16 cellular contexts compared by ENCODE assay signal in the genomic region with DNA sequence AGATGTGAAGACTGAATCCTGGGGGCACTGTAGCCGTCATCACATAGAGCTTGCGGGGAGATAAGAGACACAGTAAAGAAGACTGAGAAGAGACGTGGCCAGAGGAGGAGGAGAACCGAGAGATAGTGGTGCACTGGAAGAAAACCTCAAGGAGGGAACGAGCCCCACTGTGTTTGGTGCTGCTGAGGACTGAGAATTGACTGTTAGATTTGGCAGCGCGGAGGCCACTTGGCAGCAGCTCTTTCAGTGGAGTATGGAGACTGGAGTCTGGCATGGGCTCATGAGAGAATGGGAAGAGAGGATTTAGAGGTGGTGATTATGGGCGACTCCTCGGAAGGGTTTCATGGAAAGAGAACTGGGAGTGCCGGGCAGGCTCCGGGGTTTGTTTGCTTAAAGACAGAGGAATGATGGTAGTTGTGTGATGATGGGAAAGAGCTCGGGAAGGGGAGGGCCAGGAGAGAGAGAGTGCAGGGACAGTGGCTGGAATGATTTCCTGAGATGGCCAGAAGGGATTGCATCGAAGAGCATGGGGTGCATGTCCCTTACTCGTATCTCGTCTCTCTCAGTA. TPM values are rescaled to one million over a fixed set of nuclear protein-coding genes. Genes with fewer than 3 reads are reported as not detected.
DNase-seq lines count a peak whose midpoint lies in the region; ATAC-seq, FAIRE-seq and TF ChIP-seq lines count a peak whose summit lies in the region.
"Had no signal": no experiment of that assay in that cellular context is flagged by ENCODE, and none has a peak within 500 bp of the region (broad histone marks: within the 10 kb centered on the region; RNA-seq: fewer than 3 reads in every experiment).

No MANE protein-coding gene starts in this region.

- H3K4me3 ChIP-seq in fibroblast of lung (replicated peaks in 1 of 4; ENCODE audit: control extremely low read depth in 1 of 4, insufficient read depth in 1 of 4, low read depth in 3 of 4, low read length in 4 of 4) (no peak overlapping the region), mucosa of descending colon (no peak overlapping the region), pancreas (no peak overlapping the region)
- H3K4me3 ChIP-seq: PC-9, psoas muscle had no signal

- H2BK20ac ChIP-seq in H9 (ENCODE audit: low read depth, low read length, poor library complexity, severe bottlenecking) = no peak overlapping the region

- no peak overlapping the region for H4K5ac ChIP-seq in H9 (ENCODE audit: insufficient read length, low read depth, low read length)

- no peaks in the 10 kb centered on the region; the same call in none of the 2 replicates for H3K27me3 Mint-ChIP-seq in H9 (ENCODE audit: low read depth)
- H3K27me3 Mint-ChIP-seq: naive B cell had no signal

- H2AFZ ChIP-seq in H9 (ENCODE audit: low read length) (no peak overlapping the region), fibroblast of lung (ENCODE audit: low read length) (peak overlapping the region; percentile 25)
- H2AFZ ChIP-seq: PC-9 had no signal

- H3K4me1 ChIP-seq in H9 (ENCODE audit: insufficient read depth, low read length) (peaks cover 7% of the 10 kb centered on the region; the same call in 1 of the 2 replicates), fibroblast of lung (ENCODE audit: control insufficient read depth, extremely low read depth, insufficient read depth, low read length) (peaks cover 5% of the 10 kb centered on the region), mucosa of descending colon (ENCODE audit: low read depth) (peaks cover 14% of the 10 kb centered on the region), pancreas (peaks cover 0 to 4% (median 0%) of the 10 kb centered on the region in 3 donors)

- H3K9ac ChIP-seq in H9 (ENCODE audit: extremely low read depth, insufficient read length, low read length) = no peak overlapping the region
- no peak overlapping the region for H3K9ac ChIP-seq in fibroblast of lung (ENCODE audit: insufficient read depth, low read length)

- no peak overlapping the region for H4K91ac ChIP-seq in H9 (ENCODE audit: insufficient read length, low read depth, low read length)

- H3K27ac ChIP-seq in H9 (ENCODE audit: insufficient read length, low read depth, low read length) = no peak overlapping the region
- no peak overlapping the region for H3K27ac ChIP-seq in fibroblast of lung (ENCODE audit: insufficient read depth, low read length)
- H3K27ac ChIP-seq in pancreas = no peak overlapping the region
- H3K27ac ChIP-seq: PC-9, psoas muscle, WERI-Rb-1 had no signal

- peaks cover 13% of the 10 kb centered on the region for H3K79me1 ChIP-seq in H9 (ENCODE audit: insufficient read depth, low read depth, low read length, poor library complexity, severe bottlenecking)

- no peak overlapping the region for H4K8ac ChIP-seq in H9 (replicated peaks; ENCODE audit: insufficient read length, low read depth, low read length)

- H3K9me3 ChIP-seq in H9 (ENCODE audit: control insufficient read depth, low read depth, low read length) (no peaks in the 10 kb centered on the region), fibroblast of lung (ENCODE audit: control insufficient read depth, insufficient read depth, low read depth, low read length) (no peaks in the 10 kb centered on the region), mucosa of descending colon (no peaks in the 10 kb centered on the region), pancreas (no peaks in the 10 kb centered on the region)
- H3K9me3 ChIP-seq: psoas muscle had no signal

- no peaks in the 10 kb centered on the region for H4K20me1 ChIP-seq in H9 (ENCODE audit: control insufficient read depth, insufficient read depth, insufficient read length)
- no peaks in the 10 kb centered on the region for H4K20me1 ChIP-seq in fibroblast of lung (ENCODE audit: control insufficient read depth, extremely low read depth, insufficient read depth, low read length)

- no peak overlapping the region for H3K4ac ChIP-seq in H9 (ENCODE audit: low read depth, low read length)

- H3K4me1 Mint-ChIP-seq in H9 = peaks cover 11 to 17% of the 10 kb centered on the region in 2 experiments

- no peak overlapping the region for H2BK5ac ChIP-seq in H9 (ENCODE audit: insufficient read length, low read length)

- no peak for DNase-seq in H9
- DNase-seq in NCI-H69 (lab: John Stamatoyannopoulos, UW) = peak; percentile 62
- peak in 1 of 2 donors; percentile 42 for DNase-seq in fibroblast of lung (ENCODE audit: low read depth in 2 of 2)
- peak; percentile 51 to 58 (median 55) for DNase-seq in mucosa of descending colon
- DNase-seq in activated CD4-positive, CD25-positive, alpha-beta regulatory T cell (lab: John Stamatoyannopoulos, UW) = no peak
- DNase-seq in pancreas = no peak
- DNase-seq in GDM1 (lab: John Stamatoyannopoulos, UW) = no peak
- DNase-seq: activated gamma-delta T cell, Calu3, naive B cell, PC-9, psoas muscle, WERI-Rb-1 had no signal

- intact Hi-C loops in mucosa of descending colon (cut with DNase I, micrococcal nuclease) (no loop called here), pancreas (cut with DNase I) (no loop called here)

- H3T11ph ChIP-seq in H9 (ENCODE audit: low read length) = no peak overlapping the region

- ATAC-seq in mucosa of descending colon = peak; percentile 94
- ATAC-seq in pancreas = no peak
- no peak for ATAC-seq in HG02970 (IDR thresholded peaks at IDR 0.05; ENCODE audit: low FRiP score, unreplicated experiment)
- ATAC-seq: HCT116 had no signal

- H3K56ac ChIP-seq in H9 (ENCODE audit: insufficient read length, low read depth, low read length) = no peak overlapping the region

- H3K27me3 ChIP-seq in H9 (ENCODE audit: insufficient read depth, low read length) (no peaks in the 10 kb centered on the region), fibroblast of lung (ENCODE audit: control insufficient read depth, insufficient read depth, low read length) (no peaks in the 10 kb centered on the region), pancreas (no peaks in the 10 kb centered on the region)

- FAIRE-seq in pancreas (lab: Jason Lieb, UNC) = no peak
- FAIRE-seq: colon had no signal

- H3K36me3 ChIP-seq in fibroblast of lung (ENCODE audit: control insufficient read depth, insufficient read depth, low read length) (no peaks in the 10 kb centered on the region), mucosa of descending colon (ENCODE audit: low read depth) (no peaks in the 10 kb centered on the region), pancreas (no peaks in the 10 kb centered on the region)
- H3K36me3 ChIP-seq: WERI-Rb-1 had no signal

- no peaks in the 10 kb centered on the region for H3K9me3 Mint-ChIP-seq in H9

- no peak overlapping the region for H2AK5ac ChIP-seq in H9 (ENCODE audit: insufficient read length, low read length)

- H3K4me3 Mint-ChIP-seq in H9 = no peak overlapping the region
- H3K4me3 Mint-ChIP-seq: naive B cell had no signal

- no peak overlapping the region for H2BK120ac ChIP-seq in H9 (ENCODE audit: low read depth, low read length, poor library complexity, severe bottlenecking)

- H3K4me2 ChIP-seq in H9 (ENCODE audit: insufficient read depth, insufficient read length, low read length) = peak overlapping the region; percentile 13
- peak overlapping the region; percentile 17 for H3K4me2 ChIP-seq in fibroblast of lung (ENCODE audit: extremely low read depth, insufficient read depth, low read length)
- H3K4me2 ChIP-seq: PC-9 had no signal

- no peak overlapping the region for H3K18ac ChIP-seq in H9 (ENCODE audit: insufficient read length, low read depth, low read length)

- H3K23ac ChIP-seq in H9 (ENCODE audit: insufficient read length, low read depth, low read length) = no peak overlapping the region

- H3K27ac Mint-ChIP-seq in H9 = no peak overlapping the region
- H3K27ac Mint-ChIP-seq: naive B cell had no signal

- no peak for TF ChIP-seq CTCF in H9 (conservative IDR thresholded peaks at IDR 0.05)
- TF ChIP-seq CTCF in fibroblast of lung (conservative IDR thresholded peaks at IDR 0.05 in 1 of 2, IDR thresholded peaks at IDR 0.05 in 1 of 2; ENCODE audit: low read depth in 1 of 2, low read length in 2 of 2) = no peak
- no peak for TF ChIP-seq CTCF in mucosa of descending colon (IDR thresholded peaks at IDR 0.05)
- TF ChIP-seq CTCF in pancreas (IDR thresholded peaks at IDR 0.05) = no peak

- no peak overlapping the region for H2BK12ac ChIP-seq in H9 (ENCODE audit: insufficient read length, low read depth, low read length)

- no peak overlapping the region for H2BK15ac ChIP-seq in H9 (ENCODE audit: low read depth, low read length)

- peaks cover 60% of the 10 kb centered on the region; the same call in 1 of the 2 replicates for H3K79me2 ChIP-seq in H9 (ENCODE audit: insufficient read depth, low read length)
- H3K79me2 ChIP-seq in fibroblast of lung (ENCODE audit: control insufficient read depth, insufficient read depth, low read length) = peaks cover 54% of the 10 kb centered on the region

- H3K23me2 ChIP-seq in H9 (ENCODE audit: insufficient read length, low read depth, low read length, poor library complexity, severe bottlenecking) = no peaks in the 10 kb centered on the region

- H3K14ac ChIP-seq in H9 (ENCODE audit: insufficient read depth, low read length) = no peak overlapping the region

- WGBS in H9 (ENCODE audit: extremely low coverage, insufficient read length, low lambda C conversion rate) = no CpG with 5 or more reads among the region's 15 CpGs
- 64 to 70% methylated on average over 15 of the region's 15 CpGs for WGBS in pancreas, 2 donors

- H3K36me3 Mint-ChIP-seq in H9 (ENCODE audit: insufficient read depth in 1 of 3, low read depth in 3 of 3) = peaks cover 2 to 8% (median 6%) of the 10 kb centered on the region in 3 experiments; a peak in 5 of 7 replicates
- H3K36me3 Mint-ChIP-seq: naive B cell had no signal

RNA-seq across cellular contexts. Expression of gene CDYL, which starts 18.0 kb away (rescaled TPM):
- total RNA-seq in H9 (2021) (85.5 and 95.0 TPM in 2 replicates), fibroblast of lung (21.3 and 24.9 TPM in 2 replicates), mucosa of descending colon (10 to 100 TPM; 58.9 to 74.9 (median 71.9) TPM), pancreas (10 to 100 TPM in 4 of 6 donors, 1 to 10 TPM in 2; 9.7 to 15.3 (median 11.6) TPM)
- polyA plus RNA-seq in fibroblast of lung (16.9 and 20.6 TPM in 2 replicates), pancreas (1 to 10 TPM; 3.4 to 3.5 TPM)
- polyA plus RNA-seq in fibroblast of lung (2012) = 13.9 and 15.0 TPM in 2 replicates
- polyA minus RNA-seq in fibroblast of lung (ENCODE audit: low replicate concordance) = 12.7 and 14.9 TPM in 2 replicates

Comparison
In these comparisons a context has a peak if more than half of its experiments do, and no peak if none do; other contexts are left out.
1. DNase-seq: peak in NCI-H69 (single experiment) and mucosa of descending colon (3 of 3); none in H9 (single experiment), activated CD4-positive, CD25-positive, alpha-beta regulatory T cell (0 of 4), pancreas (0 of 6) and GDM1 (single experiment).